ENCODE assay signal across 1 cellular context in genomic region chr6:132365319-132365907, GRCh38.
TF ChIP-seq lines count a peak whose summit lies in the region.

No MANE protein-coding gene starts in this region.

TF ChIP-seq in GM12878, 131 proteins besides CTCF, POLR2A, EP300 and RAD21 (continued from another document and continues in another):
- TF ChIP-seq ATF2 (IDR thresholded peaks at IDR 0.05; ENCODE audit: low read length), result peak; percentile 99
- TF ChIP-seq ZBTB11 (CRISPR knock-in tag; IDR thresholded peaks at IDR 0.05), result no peak
- no peak for TF ChIP-seq NR2C1 (IDR thresholded peaks at IDR 0.05)
- peak; percentile 99 for TF ChIP-seq DPF2 (IDR thresholded peaks at IDR 0.05)
- no peak for TF ChIP-seq KLF5 (IDR thresholded peaks at IDR 0.05; ENCODE audit: partially characterized antibody)
- TF ChIP-seq SUPT20H (IDR thresholded peaks at IDR 0.05; ENCODE audit: borderline replicate concordance, control insufficient read depth, low read depth, low read length), result no peak
- no peak for TF ChIP-seq MYC (IDR thresholded peaks at IDR 0.05; ENCODE audit: insufficient read depth, insufficient read length, insufficient replicate concordance, low read length, severe bottlenecking)
- TF ChIP-seq MYB (IDR thresholded peaks at IDR 0.05; ENCODE audit: borderline replicate concordance, low read depth, low read length), result no peak
- 0 out of 2 replicates have a peak, but pooled peaks have one; percentile 34 for TF ChIP-seq TCF12 (IDR thresholded peaks at IDR 0.05; ENCODE audit: low read depth, low read length)
- TF ChIP-seq JUNB (IDR thresholded peaks at IDR 0.05), result peak; percentile 98
- TF ChIP-seq TAF1 (IDR thresholded peaks at IDR 0.05; ENCODE audit: borderline replicate concordance, low read depth, low read length), result no peak
- TF ChIP-seq ZNF592 (IDR thresholded peaks at IDR 0.05), result no peak
- peak; percentile 63; the same call in 1 of the 2 replicates for TF ChIP-seq CREB1 (IDR thresholded peaks at IDR 0.05; ENCODE audit: low read depth)
- no peak for TF ChIP-seq KAT2A (conservative IDR thresholded peaks at IDR 0.05; ENCODE audit: control insufficient read depth, low read depth, low read length)
- TF ChIP-seq TARDBP (IDR thresholded peaks at IDR 0.05; ENCODE audit: borderline replicate concordance), result no peak
- no peak for TF ChIP-seq NKRF (conservative IDR thresholded peaks at IDR 0.05)
- peak; percentile 96 for TF ChIP-seq SKIL (IDR thresholded peaks at IDR 0.05; ENCODE audit: low read depth, poor library complexity, severe bottlenecking)
- TF ChIP-seq E4F1 (IDR thresholded peaks at IDR 0.05; ENCODE audit: borderline replicate concordance, partially characterized antibody), result no peak
- peak; percentile 93 for TF ChIP-seq MEF2A (IDR thresholded peaks at IDR 0.05; ENCODE audit: insufficient read depth, low read depth, low read length)
- TF ChIP-seq ATF7 (IDR thresholded peaks at IDR 0.05; ENCODE audit: low read depth), result peak; percentile 85
- TF ChIP-seq CBFB (IDR thresholded peaks at IDR 0.05; ENCODE audit: low read depth), result peak; percentile 79
- TF ChIP-seq ESRRA (IDR thresholded peaks at IDR 0.05; ENCODE audit: low read length), result no peak
- no peak for TF ChIP-seq LARP7 (IDR thresholded peaks at IDR 0.05)
- TF ChIP-seq RELB (IDR thresholded peaks at IDR 0.05; ENCODE audit: low read depth), result peak; percentile 80
- TF ChIP-seq MLLT1 (IDR thresholded peaks at IDR 0.05), result 0 out of 2 replicates have a peak, but pooled peaks have one; percentile 44
- TF ChIP-seq FOS (IDR thresholded peaks at IDR 0.05; ENCODE audit: borderline replicate concordance, extremely low read depth, insufficient read length), result no peak
- TF ChIP-seq GABPA (IDR thresholded peaks at IDR 0.05; ENCODE audit: low read depth), result peak; percentile 74
- 0 out of 2 replicates have a peak, but pooled peaks have one; percentile 31 for TF ChIP-seq GATAD2B (conservative IDR thresholded peaks at IDR 0.05; ENCODE audit: low read depth)
- TF ChIP-seq ETV6 (conservative IDR thresholded peaks at IDR 0.05 in 1 of 2, IDR thresholded peaks at IDR 0.05 in 1 of 2; ENCODE audit: borderline replicate concordance in 1 of 2, low read depth in 1 of 2), result peak in 1 of 2 experiments; percentile 84; a peak in 2 of 4 replicates
- TF ChIP-seq USF2 (IDR thresholded peaks at IDR 0.05; ENCODE audit: borderline replicate concordance, low read depth, low read length), result no peak
- TF ChIP-seq PML (IDR thresholded peaks at IDR 0.05; ENCODE audit: low read length), result peak; percentile 89
- TF ChIP-seq HDGF (IDR thresholded peaks at IDR 0.05), result no peak
- TF ChIP-seq POU2F2 (IDR thresholded peaks at IDR 0.05; ENCODE audit: borderline replicate concordance, low read depth, low read length), result peak; percentile 72; the same call in 2 of the 3 replicates
- peak; percentile 92 for TF ChIP-seq CREM (IDR thresholded peaks at IDR 0.05; ENCODE audit: low read depth)
- TF ChIP-seq MTA2 (IDR thresholded peaks at IDR 0.05; ENCODE audit: low read depth), result peak; percentile 99
- TF ChIP-seq E2F4 (IDR thresholded peaks at IDR 0.05; ENCODE audit: low read depth, low read length), result no peak
- peak; percentile 44 for TF ChIP-seq SP1 (IDR thresholded peaks at IDR 0.05; ENCODE audit: low read depth, low read length)
- TF ChIP-seq CBX3 (IDR thresholded peaks at IDR 0.05; ENCODE audit: borderline replicate concordance, low read depth), result no peak
